ENCODE assay signal across 9 cellular contexts in the genomic region with DNA sequence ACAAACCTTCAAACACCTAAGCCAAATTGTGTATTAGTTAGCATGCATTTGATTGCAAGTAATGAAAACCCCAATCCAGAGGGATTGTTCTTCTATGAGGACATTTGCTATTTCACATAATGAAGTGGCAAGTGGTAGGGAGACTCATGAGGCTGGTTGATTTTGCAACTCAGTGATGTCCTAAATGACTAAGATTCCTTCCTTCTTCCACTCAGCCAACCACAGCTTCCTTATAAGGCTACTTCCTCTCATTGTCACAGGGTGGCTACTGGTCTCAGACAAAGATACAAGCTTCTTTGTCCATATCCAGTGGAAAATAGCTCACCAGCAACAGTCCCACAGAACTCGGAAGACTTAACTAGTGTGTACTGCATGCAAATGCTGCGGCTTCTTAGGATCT. TPM values are rescaled to one million over a fixed set of nuclear protein-coding genes. Genes with fewer than 3 reads are reported as not detected.
DNase-seq lines count a peak whose midpoint lies in the region; ATAC-seq, FAIRE-seq and TF ChIP-seq lines count a peak whose summit lies in the region.
"Had no signal": no experiment of that assay in that cellular context is flagged by ENCODE, and none has a peak within 500 bp of the region (broad histone marks: within the 10 kb centered on the region; RNA-seq: fewer than 3 reads in every experiment).

No MANE protein-coding gene starts in this region.

- no peak for TF ChIP-seq POLR2A in GM12892 (IDR thresholded peaks at IDR 0.05; ENCODE audit: low read depth, low read length)

- FAIRE-seq in GM12892 (lab: Jason Lieb, UNC): no peak

- CTCF ChIA-PET in HEK293T (lab: Yijun Ruan, JAX): no interaction called here

- H3K4me3 Mint-ChIP-seq in endothelial cell (ENCODE audit: unreplicated experiment): no peak overlapping the region
- H3K4me3 Mint-ChIP-seq: nephron progenitor cell had no signal

- DNase-seq in HK-2 (ENCODE audit: unreplicated experiment) (peak; percentile 4), endothelial cell (ENCODE audit: low spot score) (peak; percentile 6), pons (ENCODE audit: low spot score) (peak; percentile 73), midbrain (lab: John Stamatoyannopoulos, UW) (no peak), HEK293T (ENCODE audit: extremely low spot score) (no peak), GM12892 (ENCODE audit: insufficient read length) (no peak)
- DNase-seq: nephron progenitor cell had no signal

- H3K36me3 Mint-ChIP-seq in endothelial cell (ENCODE audit: low read depth, unreplicated experiment): peaks cover 7% of the 10 kb centered on the region

- POLR2A ChIA-PET in HEK293T (lab: Yijun Ruan, JAX): no interaction called here

- H3K27me3 Mint-ChIP-seq in endothelial cell (ENCODE audit: unreplicated experiment): peaks cover 2% of the 10 kb centered on the region

- TF ChIP-seq CTCF in endothelial cell (IDR thresholded peaks at IDR 0.05; ENCODE audit: unreplicated experiment): no peak

- H3K4me1 Mint-ChIP-seq in endothelial cell (ENCODE audit: unreplicated experiment): peaks cover 13% of the 10 kb centered on the region
- H3K4me1 Mint-ChIP-seq: nephron progenitor cell had no signal

- no peaks in the 10 kb centered on the region for H3K9me3 Mint-ChIP-seq in endothelial cell (ENCODE audit: unreplicated experiment)

- peak overlapping the region; percentile 93 for H3K27ac Mint-ChIP-seq in endothelial cell (ENCODE audit: unreplicated experiment)
- H3K27ac Mint-ChIP-seq: nephron progenitor cell had no signal

- ATAC-seq in GM19463 (IDR thresholded peaks at IDR 0.05; ENCODE audit: unreplicated experiment) (peak; percentile 96), GM18498 (IDR thresholded peaks at IDR 0.05; ENCODE audit: unreplicated experiment) (no peak)

TF ChIP-seq in HEK293T, 16 proteins besides CTCF, POLR2A, EP300 and RAD21:
- TF ChIP-seq BHLHE40 (IDR thresholded peaks at IDR 0.05; ENCODE audit: borderline replicate concordance) (no peak), SUZ12 (IDR thresholded peaks at IDR 0.05) (no peak), CTBP1 (IDR thresholded peaks at IDR 0.05; ENCODE audit: borderline replicate concordance) (no peak), TARDBP (IDR thresholded peaks at IDR 0.05) (no peak), FOXM1 (IDR thresholded peaks at IDR 0.05; ENCODE audit: borderline replicate concordance) (no peak), ARNT (IDR thresholded peaks at IDR 0.05) (no peak), L3MBTL2 (conservative IDR thresholded peaks at IDR 0.05) (no peak), NFRKB (IDR thresholded peaks at IDR 0.05) (no peak), FOXK2 (IDR thresholded peaks at IDR 0.05) (no peak), SP1 (IDR thresholded peaks at IDR 0.05) (no peak)
TF ChIP-seq in HEK293T: peak in this region for 0.

RNA-seq across cellular contexts. Expression of gene OTC, which starts 5.3 kb away (rescaled TPM):
- not detected for total RNA-seq in endothelial cell (ENCODE audit: unreplicated experiment)
- not detected for polyA plus RNA-seq in GM12892 (2012; ENCODE audit: missing spikeins)

RNA-seq across cellular contexts. Expression of gene RPGR, which starts 19.8 kb away (rescaled TPM):
- total RNA-seq in endothelial cell (ENCODE audit: unreplicated experiment): 17.2 TPM
- polyA plus RNA-seq in GM12892 (2012; ENCODE audit: missing spikeins): 7.8 TPM

Comparison
In these comparisons a context has a peak if more than half of its experiments do, and no peak if none do; other contexts are left out.
1. DNase-seq: peak in HK-2 (single experiment), endothelial cell (single experiment) and pons (single experiment); none in midbrain (single experiment), HEK293T (single experiment) and GM12892 (single experiment).